In the genomic region with DNA sequence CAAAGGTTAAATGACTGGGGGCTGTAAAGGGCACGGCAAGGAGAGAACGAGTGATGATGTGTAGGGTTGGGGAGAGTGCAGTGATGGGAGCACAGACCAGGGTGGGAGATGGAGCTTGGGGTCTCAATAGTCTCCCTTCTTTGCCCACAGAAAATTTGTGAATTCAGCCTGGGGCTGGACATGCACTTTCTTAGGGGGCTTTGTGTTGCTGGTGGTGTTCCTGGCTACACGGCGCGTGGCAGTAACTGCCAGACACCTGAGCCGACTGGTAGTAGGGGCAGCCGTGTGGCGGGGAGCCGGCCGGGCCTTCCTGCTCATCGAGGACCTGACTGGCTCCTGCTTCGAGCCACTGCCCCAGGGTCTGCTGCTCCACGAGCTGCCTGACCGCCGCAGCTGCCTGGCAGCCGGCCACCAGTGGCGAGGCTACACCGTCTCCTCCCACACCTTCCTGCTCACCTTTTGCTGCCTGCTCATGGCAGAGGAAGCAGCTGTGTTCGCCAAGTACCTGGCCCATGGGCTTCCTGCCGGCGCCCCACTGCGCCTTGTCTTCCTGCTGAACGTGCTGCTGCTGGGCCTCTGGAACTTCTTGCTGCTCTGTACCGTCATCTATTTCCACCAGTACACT, we compare ENCODE assay signal across 9 cellular contexts. TPM values are rescaled to one million over a fixed set of nuclear protein-coding genes. Genes with fewer than 3 reads are reported as not detected.
DNase-seq lines count a peak whose midpoint lies in the region; ATAC-seq and TF ChIP-seq lines count a peak whose summit lies in the region.
"Had no signal": no experiment of that assay in that cellular context is flagged by ENCODE, and none has a peak within 500 bp of the region (broad histone marks: within the 10 kb centered on the region; RNA-seq: fewer than 3 reads in every experiment).

No MANE protein-coding gene starts in this region.

- peak; percentile 42 for DNase-seq in activated CD4-positive, CD25-positive, alpha-beta regulatory T cell treated with anti-CD3 and anti-CD28 coated beads, Interleukin-2, amount 50 U/mL, for 72 hours
- peak; percentile 57 for DNase-seq in activated CD8-positive, alpha-beta T cell treated with anti-CD3 and anti-CD28 coated beads for 36 hours
- no peak for DNase-seq in right atrium auricular region (ENCODE audit: low spot score)
- peak; percentile 80 for DNase-seq in stomach
- no peak for DNase-seq in middle frontal gyrus (ENCODE audit: extremely low spot score, low spot score)
- no peak for DNase-seq in NCI-H1048 (lab: John Stamatoyannopoulos, UW)
- no peak for DNase-seq in SIG-M5 treated with dmso at 0.1 percent for 504 hours (lab: John Stamatoyannopoulos, UW; ENCODE audit: unreplicated experiment)

- 43 to 73% (median 51%) methylated on average over 19 to 24 of the region's 24 CpGs for WGBS in stomach, 5 donors

- peak overlapping the region; percentile 86 to 94 for H3K27ac ChIP-seq in right atrium auricular region
- H3K27ac ChIP-seq in stomach, result peak overlapping the region; percentile 13 to 59 (median 47)

- H3K27ac Mint-ChIP-seq in activated CD8-positive, alpha-beta T cell treated with anti-CD3 and anti-CD28 coated beads for 36 hours, result peak overlapping the region; percentile 91

- H3K4me1 ChIP-seq in right atrium auricular region, result peaks cover 0 to 44% of the 10 kb centered on the region in 2 donors
- peaks cover 9 to 40% (median 38%) of the 10 kb centered on the region in 4 donors for H3K4me1 ChIP-seq in stomach

- peaks cover 30% of the 10 kb centered on the region for H3K4me1 Mint-ChIP-seq in activated CD8-positive, alpha-beta T cell treated with anti-CD3 and anti-CD28 coated beads for 36 hours (ENCODE audit: low read depth)

- TF ChIP-seq EP300 in stomach (IDR thresholded peaks at IDR 0.05), result no peak

- intact Hi-C loops in activated CD8-positive, alpha-beta T cell treated with anti-CD3 and anti-CD28 coated beads for 36 hours (cut with micrococcal nuclease), result no loop called here
- intact Hi-C loops in stomach (cut with DNase I; ENCODE audit: low total_unique reads), result no loop called here

- peak overlapping the region; percentile 46 for H3K4me3 Mint-ChIP-seq in activated CD8-positive, alpha-beta T cell treated with anti-CD3 and anti-CD28 coated beads for 36 hours

- no peak for TF ChIP-seq POLR2A in stomach (IDR thresholded peaks at IDR 0.05)

- H3K9me3 Mint-ChIP-seq in activated CD8-positive, alpha-beta T cell treated with anti-CD3 and anti-CD28 coated beads for 36 hours, result no peaks in the 10 kb centered on the region

- CTCF ChIA-PET in activated CD8-positive, alpha-beta T cell treated with anti-CD3 and anti-CD28 coated beads for 36 hours (lab: Charles Lee), result interaction anchor here (0.9 to 5.3 kb wide), 6 partner anchors 9 to 29 kb away, joined by 3 to 29 read pairs (median 5); a partner anchor contains a TSS

- H3K4me3 ChIP-seq in right atrium auricular region, result peak overlapping the region; percentile 39
- H3K4me3 ChIP-seq in stomach, result no peak overlapping the region

- H3K27me3 Mint-ChIP-seq in activated CD8-positive, alpha-beta T cell treated with anti-CD3 and anti-CD28 coated beads for 36 hours, result no peaks in the 10 kb centered on the region

- POLR2A ChIA-PET in activated CD8-positive, alpha-beta T cell treated with anti-CD3 and anti-CD28 coated beads for 36 hours (lab: Charles Lee), result interaction anchor here (0.9 to 2.4 kb wide), 7 partner anchors 8 to 50 kb away, joined by 3 to 13 read pairs (median 4); a partner anchor contains a TSS

- peaks cover 8% of the 10 kb centered on the region for H3K36me3 Mint-ChIP-seq in activated CD8-positive, alpha-beta T cell treated with anti-CD3 and anti-CD28 coated beads for 36 hours (ENCODE audit: low read depth)

- ATAC-seq in activated CD4-positive, CD25-positive, alpha-beta regulatory T cell treated with anti-CD3 and anti-CD28 coated beads, Interleukin-2, amount 50 U/mL, for 24 hours, result no peak
- ATAC-seq in activated CD8-positive, alpha-beta T cell treated with anti-CD3 and anti-CD28 coated beads for 36 hours, result no peak
- ATAC-seq: Panc1 had no signal

- no peak for TF ChIP-seq CTCF in activated CD8-positive, alpha-beta T cell treated with anti-CD3 and anti-CD28 coated beads for 36 hours (IDR thresholded peaks at IDR 0.05)
- TF ChIP-seq CTCF in right atrium auricular region (IDR thresholded peaks at IDR 0.05) (no peak), stomach (IDR thresholded peaks at IDR 0.05) (no peak)

- H3K36me3 ChIP-seq in right atrium auricular region, result no peaks in the 10 kb centered on the region
- H3K36me3 ChIP-seq in stomach, result peaks cover 0 to 2% (median under 1%) of the 10 kb centered on the region in 4 donors

- H3K9me3 ChIP-seq in right atrium auricular region, result no peaks in the 10 kb centered on the region
- H3K9me3 ChIP-seq in stomach, result no peaks in the 10 kb centered on the region

- H3K27me3 ChIP-seq in right atrium auricular region (no peaks in the 10 kb centered on the region), stomach (no peaks in the 10 kb centered on the region)

RNA-seq across cellular contexts. Expression of a gene that starts 1.7 kb away (rescaled TPM):
- total RNA-seq in activated CD8-positive, alpha-beta T cell treated with anti-CD3 and anti-CD28 coated beads for 36 hours, result under 1 TPM; 0.56 to 0.69 TPM
- 100 to 1,000 TPM in 1 of 2 donors, 10 to 100 TPM in 1; 74.3 to 180 TPM for total RNA-seq in right atrium auricular region
- total RNA-seq in stomach, result 10 to 100 TPM in 1 of 5 donors, under 1 TPM in 1, not detected in 3; 0.87 to 80.5 TPM
- polyA plus RNA-seq in stomach, result 1 to 10 TPM; 1.9 to 2.6 (median 2.2) TPM

RNA-seq across cellular contexts. Expression of a gene that starts 3.8 kb away (rescaled TPM):
- 100 to 1,000 TPM; 451 to 460 TPM for total RNA-seq in activated CD8-positive, alpha-beta T cell treated with anti-CD3 and anti-CD28 coated beads for 36 hours
- 100 to 1,000 TPM in 1 of 2 donors, 10 to 100 TPM in 1; 72.9 to 112 TPM for total RNA-seq in right atrium auricular region
- total RNA-seq in stomach, result 100 to 1,000 TPM in 1 of 5 donors, 10 to 100 TPM in 4; 38.5 to 129 (median 91.1) TPM
- polyA plus RNA-seq in stomach, result 100 to 1,000 TPM; 217 to 322 (median 310) TPM

RNA-seq across cellular contexts. Expression of a gene that starts 9.2 kb away (rescaled TPM):
- 10 to 100 TPM; 39.0 to 39.9 TPM for total RNA-seq in activated CD8-positive, alpha-beta T cell treated with anti-CD3 and anti-CD28 coated beads for 36 hours
- total RNA-seq in right atrium auricular region (10 to 100 TPM in 1 of 2 donors, 1 to 10 TPM in 1; 9.9 to 16.8 TPM), stomach (10 to 100 TPM in 1 of 5 donors, 1 to 10 TPM in 4; 1.3 to 33.9 (median 4.6) TPM)
- 10 to 100 TPM; 32.0 to 59.6 (median 42.9) TPM for polyA plus RNA-seq in stomach

RNA-seq across cellular contexts. Expression of a gene that starts 14.2 kb away (rescaled TPM):
- 100 to 1,000 TPM; 440 TPM for total RNA-seq in activated CD8-positive, alpha-beta T cell treated with anti-CD3 and anti-CD28 coated beads for 36 hours
- total RNA-seq in right atrium auricular region (10 to 100 TPM; 23.1 to 40.6 TPM), stomach (100 to 1,000 TPM in 2 of 5 donors, 10 to 100 TPM in 3; 62.4 to 339 (median 83.9) TPM)
- 100 to 1,000 TPM; 302 to 421 (median 403) TPM for polyA plus RNA-seq in stomach

RNA-seq across cellular contexts. Expression of a gene that starts 15.1 kb away (rescaled TPM):
- total RNA-seq in activated CD8-positive, alpha-beta T cell treated with anti-CD3 and anti-CD28 coated beads for 36 hours, result 10 to 100 TPM; 71.6 to 75.0 TPM
- total RNA-seq in right atrium auricular region (10 to 100 TPM; 24.1 to 47.5 TPM), stomach (100 to 1,000 TPM in 2 of 5 donors, 10 to 100 TPM in 3; 53.2 to 523 (median 94.2) TPM)
- polyA plus RNA-seq in stomach, result 10 to 100 TPM; 64.0 to 88.7 (median 68.6) TPM

Comparison
In these comparisons a context has a peak if more than half of its experiments do, and no peak if none do; other contexts are left out.
1. DNase-seq: peak in activated CD4-positive, CD25-positive, alpha-beta regulatory T cell treated with anti-CD3 and anti-CD28 coated beads, Interleukin-2, amount 50 U/mL, for 72 hours (single experiment), activated CD8-positive, alpha-beta T cell treated with anti-CD3 and anti-CD28 coated beads for 36 hours (single experiment) and stomach (single experiment); none in right atrium auricular region (single experiment), middle frontal gyrus (single experiment), NCI-H1048 (single experiment) and SIG-M5 treated with dmso at 0.1 percent for 504 hours (single experiment).
2. H3K4me3 ChIP-seq: peak in right atrium auricular region (2 of 2); none in stomach (0 of 4).